ENCODE assay signal across 25 cellular contexts in genomic region chr2:52036036-52036435, GRCh38.
DNase-seq lines count a peak whose midpoint lies in the region; ATAC-seq, FAIRE-seq and TF ChIP-seq lines count a peak whose summit lies in the region.
"Had no signal": no experiment of that assay in that cellular context is flagged by ENCODE, and none has a peak within 500 bp of the region (broad histone marks: within the 10 kb centered on the region; RNA-seq: fewer than 3 reads in every experiment).

No MANE protein-coding gene starts in this region.

- peaks cover 22% of the 10 kb centered on the region for H3K4me1 ChIP-seq in GM23338 (ENCODE audit: insufficient read depth)
- H3K4me1 ChIP-seq in effector memory CD4-positive, alpha-beta T cell (ENCODE audit: control insufficient read depth, insufficient read depth, low read length, poor library complexity, severe bottlenecking) = no peaks in the 10 kb centered on the region
- H3K4me1 ChIP-seq: A549, BE2C had no signal

- FAIRE-seq in HTR-8/SVneo (lab: Jason Lieb, UNC) (peak; percentile 28), frontal cortex (lab: Jason Lieb, UNC) (no peak)
- FAIRE-seq: A549, GM12878, HepG2 had no signal

- H3K9me3 ChIP-seq in effector memory CD4-positive, alpha-beta T cell (ENCODE audit: control insufficient read depth, low read length) = no peaks in the 10 kb centered on the region
- H3K9me3 ChIP-seq: A549, BE2C had no signal

- H3K4me2 ChIP-seq in GM23338 = no peak overlapping the region
- H3K4me2 ChIP-seq: A549 had no signal

- H3F3A ChIP-seq in GM23338 (replicated peaks; ENCODE audit: low read depth) = no peaks in the 10 kb centered on the region

- no peak overlapping the region for H3K27ac ChIP-seq in GM23338 (ENCODE audit: low read depth)
- no peak overlapping the region for H3K27ac ChIP-seq in effector memory CD4-positive, alpha-beta T cell (ENCODE audit: insufficient read depth, low read length, poor library complexity, severe bottlenecking)
- H3K27ac ChIP-seq: A549, GM23248, SK-N-MC had no signal

- H3K36me3 ChIP-seq in GM23338 (ENCODE audit: insufficient read depth) = no peaks in the 10 kb centered on the region
- H3K36me3 ChIP-seq in effector memory CD4-positive, alpha-beta T cell (ENCODE audit: control insufficient read depth, insufficient read depth, low read length) = no peaks in the 10 kb centered on the region
- H3K36me3 ChIP-seq: BE2C had no signal

- no peak overlapping the region for H3K4me3 Mint-ChIP-seq in GM23338

- peaks cover 7% of the 10 kb centered on the region; the same call in 1 of the 2 replicates for H3K9me2 ChIP-seq in GM23338 (ENCODE audit: insufficient read depth)

- no peaks in the 10 kb centered on the region for H3K79me2 ChIP-seq in GM23338 (replicated peaks; ENCODE audit: insufficient read depth)

- H3K27ac Mint-ChIP-seq in GM23338 = peak overlapping the region; percentile 86; the same call in 1 of the 2 replicates

- no peaks in the 10 kb centered on the region for H3K36me3 Mint-ChIP-seq in GM23338 (ENCODE audit: low read depth)

- no peaks in the 10 kb centered on the region for H3K27me3 ChIP-seq in GM23338 (ENCODE audit: insufficient read depth)
- no peaks in the 10 kb centered on the region for H3K27me3 ChIP-seq in effector memory CD4-positive, alpha-beta T cell (replicated peaks; ENCODE audit: control insufficient read depth, insufficient read depth, low read length, poor library complexity, severe bottlenecking)
- H3K27me3 ChIP-seq: BE2C had no signal

- no peaks in the 10 kb centered on the region for H3K9me3 Mint-ChIP-seq in GM23338

- H2AFZ ChIP-seq in GM23338 = no peak overlapping the region
- H2AFZ ChIP-seq: GM23248 had no signal

- ATAC-seq in GM23338 = no peak
- ATAC-seq: A549, GM12878, HepG2 had no signal

- no peak overlapping the region for H3K4me3 ChIP-seq in GM23338
- H3K4me3 ChIP-seq in skeletal muscle cell (ENCODE audit: low read depth, low read length) = no peak overlapping the region
- H3K4me3 ChIP-seq in effector memory CD4-positive, alpha-beta T cell (ENCODE audit: insufficient read depth, low read depth, low read length, poor library complexity, severe bottlenecking) = no peak overlapping the region
- H3K4me3 ChIP-seq: A549, GM12878, GM23248, SK-N-MC had no signal

- no peak for TF ChIP-seq CTCF in GM23338 (conservative IDR thresholded peaks at IDR 0.05; ENCODE audit: low read depth in 2 of 2)

- H3K27me3 Mint-ChIP-seq in GM23338 (ENCODE audit: insufficient read depth, low read depth, poor library complexity) = no peaks in the 10 kb centered on the region

- H4K20me1 ChIP-seq in GM23338 (replicated peaks; ENCODE audit: insufficient read depth) = no peaks in the 10 kb centered on the region

- peaks cover 33% of the 10 kb centered on the region for H3K4me1 Mint-ChIP-seq in GM23338

- DNase-seq in GM23338 (ENCODE audit: low spot score) (no peak), HTR-8/SVneo (ENCODE audit: insufficient read length, low spot score) (peak; percentile 9), amniotic epithelial cell (ENCODE audit: low read depth) (peak; percentile 0), skeletal muscle cell (ENCODE audit: low read depth) (peak; percentile 16), NCI-H69 (lab: John Stamatoyannopoulos, UW) (no peak), frontal cortex (ENCODE audit: low spot score in 2 of 2) (no peak)
- DNase-seq in effector memory CD4-positive, alpha-beta T cell = no peak
- DNase-seq: BE2C, DMS79, GM23248, KG1, MV-4-11, NCI-H1105 treated with DMSO at 0.1 percent for 48 hours, NCI-H1694, NCI-H2081, NCI-H2171, NCI-H345, NCI-H524, NCI-H82, OCI-M1, SHP77 treated with DMSO at 0.1 percent for 48 hours had no signal

TF ChIP-seq in GM23338, 12 proteins besides CTCF, POLR2A, EP300 and RAD21 (continues in another document):
- TF ChIP-seq CREB1 (CRISPR knock-in tag; IDR thresholded peaks at IDR 0.05; ENCODE audit: low read depth) (no peak), ZNF462 (CRISPR knock-in tag; IDR thresholded peaks at IDR 0.05) (no peak), ETS1 (IDR thresholded peaks at IDR 0.05) (no peak)

Comparison
In these comparisons a context has a peak if more than half of its experiments do, and no peak if none do; other contexts are left out.
1. DNase-seq: peak in HTR-8/SVneo (single experiment), amniotic epithelial cell (single experiment) and skeletal muscle cell (single experiment); none in GM23338 (single experiment), NCI-H69 (single experiment), frontal cortex (0 of 2) and effector memory CD4-positive, alpha-beta T cell (0 of 3).